8 cellular contexts compared by ENCODE assay signal in genomic region chr22:43014876-43015676, GRCh38. TPM values are rescaled to one million over a fixed set of nuclear protein-coding genes. Genes with fewer than 3 reads are reported as not detected.
DNase-seq lines count a peak whose midpoint lies in the region; ATAC-seq and TF ChIP-seq lines count a peak whose summit lies in the region.

TSS of gene PACSIN2 (minus strand) at chr22:43015149. CDS start at chr22:42912080, 103,069 bp downstream.

- H3K27ac ChIP-seq in MM.1S (ENCODE audit: low read length) (no peak within 1 kb of the TSS), neural cell (ENCODE audit: low read length) (peak within 1 kb of the TSS; percentile 24)

- peak within 1 kb of the TSS; percentile 87 for H3K4me2 ChIP-seq in MM.1S (ENCODE audit: low read depth, low read length)
- H3K4me2 ChIP-seq in neural cell (ENCODE audit: low read length), result peak within 1 kb of the TSS; percentile 70

- H3K4me1 Mint-ChIP-seq in stimulated activated naive CD8-positive, alpha-beta T cell treated with anti-CD3 and anti-CD28 coated beads, Interleukin-15, amount 100 ng/mL, for 72 hours, result peaks cover 36% of the 10 kb centered on the region

- no peaks in the 10 kb centered on the region for H3K9me3 Mint-ChIP-seq in stimulated activated naive CD8-positive, alpha-beta T cell treated with anti-CD3 and anti-CD28 coated beads, Interleukin-15, amount 100 ng/mL, for 72 hours

- H3K9ac ChIP-seq in MM.1S (ENCODE audit: low read length), result peak within 1 kb of the TSS; percentile 53; the same call in 1 of the 2 replicates
- peak within 1 kb of the TSS; percentile 72 for H3K9ac ChIP-seq in neural cell (ENCODE audit: low read length)

- H3K36me3 ChIP-seq in MM.1S (replicated peaks; ENCODE audit: insufficient read depth, low read length) (no peaks in the 10 kb centered on the region), neural cell (ENCODE audit: insufficient read depth, low read length) (no peaks in the 10 kb centered on the region)

- H4K20me1 ChIP-seq in MM.1S (ENCODE audit: insufficient read depth, low read length), result no peaks in the 10 kb centered on the region
- no peaks in the 10 kb centered on the region for H4K20me1 ChIP-seq in neural cell (ENCODE audit: insufficient read depth)

- H3K79me2 ChIP-seq in MM.1S (ENCODE audit: low read length) (peaks cover 29% of the 10 kb centered on the region), neural cell (replicated peaks; ENCODE audit: insufficient read depth, low read length) (peaks cover 20% of the 10 kb centered on the region)

- H3K27me3 Mint-ChIP-seq in stimulated activated naive CD8-positive, alpha-beta T cell treated with anti-CD3 and anti-CD28 coated beads, Interleukin-15, amount 100 ng/mL, for 72 hours, result no peaks in the 10 kb centered on the region

- no peak for TF ChIP-seq EP300 in neural cell (conservative IDR thresholded peaks at IDR 0.05; ENCODE audit: poor library complexity, severe bottlenecking)

- peak within 1 kb of the TSS; percentile 98 to 99 for H3K4me3 Mint-ChIP-seq in stimulated activated naive CD8-positive, alpha-beta T cell treated with anti-CD3 and anti-CD28 coated beads, Interleukin-15, amount 100 ng/mL, for 72 hours

- peak within 1 kb of the TSS; percentile 86 for H3K4me3 ChIP-seq in MM.1S (ENCODE audit: low read length)
- H3K4me3 ChIP-seq in neural cell (ENCODE audit: low read length), result peak within 1 kb of the TSS; percentile 87

- H3K27me3 ChIP-seq in MM.1S (replicated peaks; ENCODE audit: insufficient read depth, low read length), result no peaks in the 10 kb centered on the region; the same call in 1 of the 2 replicates
- H3K27me3 ChIP-seq in neural cell (ENCODE audit: insufficient read depth, low read depth, low read length), result no peaks in the 10 kb centered on the region

- peak within 1 kb of the TSS; percentile 78 for H2AFZ ChIP-seq in MM.1S (ENCODE audit: low read length)
- H2AFZ ChIP-seq in neural cell (ENCODE audit: low read depth, low read length), result peak within 1 kb of the TSS; percentile 40

- ATAC-seq in stimulated activated naive CD8-positive, alpha-beta T cell treated with anti-CD3 and anti-CD28 coated beads, Interleukin-15, amount 100 ng/mL, for 72 hours, result peak; percentile 99

- H3K4me1 ChIP-seq in MM.1S (ENCODE audit: low read length), result 0 out of 2 replicates have a peak, but pooled peaks cover 4% of the 10 kb centered on the region

- no peaks in the 10 kb centered on the region for H3F3A ChIP-seq in MM.1S (ENCODE audit: insufficient read depth, low read length)
- no peaks in the 10 kb centered on the region for H3F3A ChIP-seq in neural cell (ENCODE audit: insufficient read depth, low read length, poor library complexity, severe bottlenecking)

- H3K9me2 ChIP-seq in MM.1S (replicated peaks; ENCODE audit: insufficient read depth, low read length) (no peaks in the 10 kb centered on the region), neural cell (ENCODE audit: insufficient read depth, low read length) (no peaks in the 10 kb centered on the region)

- DNase-seq in GDM1 (lab: John Stamatoyannopoulos, UW) (peak; percentile 97), HCEC 1CT (peak; percentile 98), MM.1S (peak; percentile 99), SHP77 treated with DMSO at 0.1 percent for 48 hours (lab: John Stamatoyannopoulos, UW) (peak; percentile 89), fibroblast of the conjunctiva (ENCODE audit: low read depth) (peak; percentile 93)
- DNase-seq in activated effector memory CD4-positive, alpha-beta T cell treated with anti-CD3 and anti-CD28 coated beads, Interleukin-2, amount 50 U/mL, for 16 hours, result peak; percentile 100
- peak; percentile 98 to 99 for DNase-seq in stimulated activated naive CD8-positive, alpha-beta T cell treated with anti-CD3 and anti-CD28 coated beads, Interleukin-15, amount 100 ng/mL, for 72 hours

- H3K9me3 ChIP-seq in MM.1S (replicated peaks; ENCODE audit: insufficient read depth, low read length) (no peaks in the 10 kb centered on the region), neural cell (ENCODE audit: low read length) (no peaks in the 10 kb centered on the region)

- peak; percentile 34 for TF ChIP-seq RAD21 in neural cell (conservative IDR thresholded peaks at IDR 0.05)

- TF ChIP-seq CTCF in MM.1S (IDR thresholded peaks at IDR 0.05; ENCODE audit: low read length) (no peak), neural cell (IDR thresholded peaks at IDR 0.05; ENCODE audit: poor library complexity, severe bottlenecking) (no peak)

- H3K27ac Mint-ChIP-seq in stimulated activated naive CD8-positive, alpha-beta T cell treated with anti-CD3 and anti-CD28 coated beads, Interleukin-15, amount 100 ng/mL, for 72 hours, result peak within 1 kb of the TSS; percentile 96

TF ChIP-seq in neural cell, 6 proteins besides CTCF, POLR2A, EP300 and RAD21:
- TF ChIP-seq TAF1 (IDR thresholded peaks at IDR 0.05; ENCODE audit: low read depth) (peak; percentile 63), EZH2 (IDR thresholded peaks at IDR 0.05; ENCODE audit: borderline replicate concordance, insufficient read depth, low read length, poor library complexity, severe bottlenecking) (no peak), POLR2AphosphoS5 (IDR thresholded peaks at IDR 0.05) (peak; percentile 82), MXI1 (conservative IDR thresholded peaks at IDR 0.05; ENCODE audit: poor library complexity, severe bottlenecking) (peak; percentile 20), REST (IDR thresholded peaks at IDR 0.05; ENCODE audit: borderline replicate concordance) (no peak)

RNA-seq across cellular contexts. Expression of gene PACSIN2, which starts in this region (rescaled TPM):
- polyA plus RNA-seq in neural cell, result 45.8 and 47.2 TPM in 2 replicates
- polyA minus RNA-seq in neural cell, result 38.5 and 39.0 TPM in 2 replicates
